14 cellular contexts compared by ENCODE assay signal in the genomic region with DNA sequence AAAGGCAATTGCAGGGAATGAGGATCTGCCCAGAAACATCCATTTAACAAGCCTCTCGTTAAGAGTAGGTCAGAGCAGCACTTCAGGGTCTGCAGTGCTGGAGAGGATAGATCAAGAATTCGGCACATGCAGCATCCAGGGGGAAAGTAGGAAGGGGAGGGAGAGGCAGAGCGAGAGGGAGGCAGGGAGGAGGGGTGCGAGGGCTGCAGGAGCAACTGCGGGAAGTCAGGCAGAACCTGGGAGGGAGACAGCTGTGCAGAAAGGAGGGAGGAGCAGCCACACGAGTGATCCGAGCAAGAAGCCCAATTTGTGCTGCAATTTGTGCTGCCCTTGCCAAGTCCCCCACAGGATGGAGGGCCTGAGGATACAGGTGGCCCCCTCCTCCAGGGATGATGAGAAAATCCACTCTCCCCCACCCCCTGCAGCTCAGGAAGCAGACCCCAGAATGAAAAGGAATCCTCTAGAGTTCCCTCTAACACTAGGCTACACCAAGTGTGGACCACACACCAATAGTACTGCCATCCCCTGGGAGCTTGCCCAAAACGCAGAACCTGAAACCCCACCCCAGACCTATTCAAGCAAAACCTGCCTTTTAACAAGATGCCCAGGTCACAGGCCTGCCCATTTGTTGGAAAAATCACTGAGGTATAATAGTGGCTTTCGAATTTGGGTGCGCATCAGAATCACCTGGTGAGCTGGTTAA.
DNase-seq lines count a peak whose midpoint lies in the region; ATAC-seq and TF ChIP-seq lines count a peak whose summit lies in the region.
"Had no signal": no experiment of that assay in that cellular context is flagged by ENCODE, and none has a peak within 500 bp of the region (broad histone marks: within the 10 kb centered on the region; RNA-seq: fewer than 3 reads in every experiment).

No MANE protein-coding gene starts in this region.

- H3K27me3 ChIP-seq in BE2C, result no peaks in the 10 kb centered on the region

- no peaks in the 10 kb centered on the region for H3K4me1 ChIP-seq in BE2C

- no peak overlapping the region for H3K4me3 ChIP-seq in BE2C (ENCODE audit: low read depth, low read length)
- H3K4me3 ChIP-seq: GM23248, smooth muscle cell had no signal

- no peaks in the 10 kb centered on the region for H3K9me3 ChIP-seq in BE2C

- ATAC-seq in HG03097 (IDR thresholded peaks at IDR 0.05; ENCODE audit: low FRiP score, unreplicated experiment), result no peak
- no peak for ATAC-seq in GM21526 (IDR thresholded peaks at IDR 0.05; ENCODE audit: low FRiP score, unreplicated experiment)
- no peak for ATAC-seq in HG03565 (IDR thresholded peaks at IDR 0.05; ENCODE audit: unreplicated experiment)
- ATAC-seq: HepG2 had no signal

- DNase-seq in BE2C (peak; percentile 22), NCI-H1105 treated with DMSO at 0.1 percent for 48 hours (lab: John Stamatoyannopoulos, UW) (peak; percentile 55), NCI-H69 (lab: John Stamatoyannopoulos, UW) (peak; percentile 87), iPS-NIHi7 (ENCODE audit: extremely low spot score) (peak; percentile 69)
- DNase-seq in central memory CD4-positive, alpha-beta T cell, result no peak
- DNase-seq: ACHN; activated effector memory CD4-positive, alpha-beta T cell treated with anti-CD3 and anti-CD28 coated beads, Interleukin-2, amount 50 U/mL, for 16 hours; Calu3; GM23248 had no signal

- TF ChIP-seq CTCF in BE2C (IDR thresholded peaks at IDR 0.05; ENCODE audit: low read depth, low read length), result no peak

- H3K36me3 ChIP-seq in BE2C, result no peaks in the 10 kb centered on the region
